ENCODE assay signal across 1 cellular context in the genomic region with DNA sequence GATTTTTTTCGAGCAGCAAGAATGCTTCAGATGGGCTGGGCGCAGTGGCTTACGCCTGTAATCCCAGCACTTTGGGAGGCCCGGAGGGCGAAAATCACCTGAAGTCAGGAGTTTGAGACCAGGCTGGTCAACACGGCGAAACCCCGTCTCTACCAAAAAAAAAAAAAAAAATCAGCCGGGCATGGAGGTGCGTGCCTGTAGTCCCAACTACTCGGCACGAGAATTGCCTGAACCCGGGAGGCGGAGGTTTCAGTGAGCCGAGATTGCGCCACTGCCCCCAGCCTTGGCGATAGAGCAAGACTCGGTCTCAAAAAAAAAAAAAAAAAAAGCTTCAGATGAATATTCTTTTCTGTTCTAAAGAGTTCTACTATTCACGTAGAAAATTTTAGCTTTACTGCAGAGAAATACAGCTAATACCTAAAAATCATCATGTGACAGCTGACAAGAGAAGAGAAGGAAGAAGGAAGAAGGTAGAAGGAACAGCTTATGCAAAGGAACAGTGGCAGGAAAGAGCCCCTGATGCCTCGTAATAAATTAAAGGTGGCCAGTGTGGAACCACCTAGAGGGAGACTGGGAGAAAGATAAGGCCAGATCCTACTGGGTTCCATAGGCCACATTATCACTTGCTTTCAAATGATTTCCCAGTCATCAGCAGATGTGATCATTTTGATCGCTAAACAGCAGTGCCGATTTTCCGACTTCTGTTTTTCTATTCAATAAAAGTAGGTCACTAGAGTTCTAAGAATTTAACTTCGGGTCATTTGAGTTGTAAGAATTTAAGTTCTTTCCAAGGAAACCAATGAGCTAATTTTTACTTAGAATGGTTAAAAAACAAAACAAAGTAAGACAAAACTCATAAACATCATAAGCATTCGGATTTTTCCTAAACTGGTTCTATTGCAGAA.
A peak's percentile ranks its signal among the peaks of the same experiment; 100 is the strongest.
TF ChIP-seq lines count a peak whose summit lies in the region.

No MANE protein-coding gene starts in this region.

TF ChIP-seq in K562, 482 proteins besides CTCF, POLR2A, EP300 and RAD21 (continued from another document and continues in another):
- TF ChIP-seq FUS (optimal IDR thresholded peaks at IDR 0.05; ENCODE audit: low read depth, low read length) (no peak), CCAR2 (IDR thresholded peaks at IDR 0.05; ENCODE audit: low read depth, low read length) (no peak), CBFA2T3 (IDR thresholded peaks at IDR 0.05) (peak; percentile 27; the same call in 1 of the 2 replicates), GTF2B (IDR thresholded peaks at IDR 0.05; ENCODE audit: extremely low read depth, insufficient read length) (no peak), MCM2 (IDR thresholded peaks at IDR 0.05; ENCODE audit: low read depth) (no peak), SMAD4 (CRISPR knock-in tag; conservative IDR thresholded peaks at IDR 0.05) (no peak), BCL6 (CRISPR knock-in tag; IDR thresholded peaks at IDR 0.05) (no peak), PKNOX1 (IDR thresholded peaks at IDR 0.05) (peak; percentile 42; the same call in 1 of the 2 replicates), ZNF436 (CRISPR knock-in tag; IDR thresholded peaks at IDR 0.05) (no peak), MAFK (IDR thresholded peaks at IDR 0.05; ENCODE audit: low read length) (no peak), VEZF1 (CRISPR knock-in tag; IDR thresholded peaks at IDR 0.05) (no peak), CGGBP1 (CRISPR knock-in tag; IDR thresholded peaks at IDR 0.05) (0 out of 2 replicates have a peak, but pooled peaks have one; percentile 29), PHF20 (IDR thresholded peaks at IDR 0.05; ENCODE audit: partially characterized antibody) (no peak), ATF6 (CRISPR knock-in tag; IDR thresholded peaks at IDR 0.05) (no peak), MED1 (CRISPR knock-in tag; IDR thresholded peaks at IDR 0.05; ENCODE audit: borderline replicate concordance) (no peak), SMAD3 (CRISPR knock-in tag; conservative IDR thresholded peaks at IDR 0.05) (no peak), KHSRP (IDR thresholded peaks at IDR 0.05) (no peak), JUND (IDR thresholded peaks at IDR 0.05; ENCODE audit: borderline replicate concordance, low read depth, low read length) (no peak), JUND (tag; IDR thresholded peaks at IDR 0.05; ENCODE audit: borderline replicate concordance, low read depth, low read length) (no peak), GABPB2 (CRISPR knock-in tag; conservative IDR thresholded peaks at IDR 0.05) (no peak), RBM25 (IDR thresholded peaks at IDR 0.05; ENCODE audit: low read depth, low read length, severe bottlenecking) (peak; percentile 86), CEBPB (tag; IDR thresholded peaks at IDR 0.05) (peak; percentile 86), U2AF2 (optimal IDR thresholded peaks at IDR 0.05; ENCODE audit: low read depth, low read length) (no peak), HIVEP1 (CRISPR knock-in tag; IDR thresholded peaks at IDR 0.05) (no peak), ZNF668 (CRISPR knock-in tag; IDR thresholded peaks at IDR 0.05) (no peak), BCOR (IDR thresholded peaks at IDR 0.05) (peak; percentile 69; the same call in 1 of the 2 replicates), GATAD2B (IDR thresholded peaks at IDR 0.05; ENCODE audit: borderline replicate concordance) (no peak), ZNF764 (CRISPR knock-in tag; IDR thresholded peaks at IDR 0.05; ENCODE audit: low read depth) (no peak), TBP (optimal IDR thresholded peaks at IDR 0.05; ENCODE audit: low read depth, low read length) (no peak), BHLHE40 (IDR thresholded peaks at IDR 0.05; ENCODE audit: low read length) (0 out of 2 replicates have a peak, but pooled peaks have one; percentile 3), YY1 (IDR thresholded peaks at IDR 0.05; ENCODE audit: borderline replicate concordance in 1 of 3, control insufficient read depth in 1 of 3, extremely low read depth in 1 of 3, insufficient read depth in 3 of 3, insufficient read length in 1 of 3, insufficient replicate concordance in 2 of 3, low read depth in 1 of 3, low read length in 2 of 3) (no peak), JUNB (CRISPR knock-in tag; conservative IDR thresholded peaks at IDR 0.05) (no peak), ZNF785 (CRISPR knock-in tag; IDR thresholded peaks at IDR 0.05) (no peak), TEAD2 (tag; IDR thresholded peaks at IDR 0.05) (no peak), MCM7 (IDR thresholded peaks at IDR 0.05) (no peak)
- TF ChIP-seq, protein P1, sequence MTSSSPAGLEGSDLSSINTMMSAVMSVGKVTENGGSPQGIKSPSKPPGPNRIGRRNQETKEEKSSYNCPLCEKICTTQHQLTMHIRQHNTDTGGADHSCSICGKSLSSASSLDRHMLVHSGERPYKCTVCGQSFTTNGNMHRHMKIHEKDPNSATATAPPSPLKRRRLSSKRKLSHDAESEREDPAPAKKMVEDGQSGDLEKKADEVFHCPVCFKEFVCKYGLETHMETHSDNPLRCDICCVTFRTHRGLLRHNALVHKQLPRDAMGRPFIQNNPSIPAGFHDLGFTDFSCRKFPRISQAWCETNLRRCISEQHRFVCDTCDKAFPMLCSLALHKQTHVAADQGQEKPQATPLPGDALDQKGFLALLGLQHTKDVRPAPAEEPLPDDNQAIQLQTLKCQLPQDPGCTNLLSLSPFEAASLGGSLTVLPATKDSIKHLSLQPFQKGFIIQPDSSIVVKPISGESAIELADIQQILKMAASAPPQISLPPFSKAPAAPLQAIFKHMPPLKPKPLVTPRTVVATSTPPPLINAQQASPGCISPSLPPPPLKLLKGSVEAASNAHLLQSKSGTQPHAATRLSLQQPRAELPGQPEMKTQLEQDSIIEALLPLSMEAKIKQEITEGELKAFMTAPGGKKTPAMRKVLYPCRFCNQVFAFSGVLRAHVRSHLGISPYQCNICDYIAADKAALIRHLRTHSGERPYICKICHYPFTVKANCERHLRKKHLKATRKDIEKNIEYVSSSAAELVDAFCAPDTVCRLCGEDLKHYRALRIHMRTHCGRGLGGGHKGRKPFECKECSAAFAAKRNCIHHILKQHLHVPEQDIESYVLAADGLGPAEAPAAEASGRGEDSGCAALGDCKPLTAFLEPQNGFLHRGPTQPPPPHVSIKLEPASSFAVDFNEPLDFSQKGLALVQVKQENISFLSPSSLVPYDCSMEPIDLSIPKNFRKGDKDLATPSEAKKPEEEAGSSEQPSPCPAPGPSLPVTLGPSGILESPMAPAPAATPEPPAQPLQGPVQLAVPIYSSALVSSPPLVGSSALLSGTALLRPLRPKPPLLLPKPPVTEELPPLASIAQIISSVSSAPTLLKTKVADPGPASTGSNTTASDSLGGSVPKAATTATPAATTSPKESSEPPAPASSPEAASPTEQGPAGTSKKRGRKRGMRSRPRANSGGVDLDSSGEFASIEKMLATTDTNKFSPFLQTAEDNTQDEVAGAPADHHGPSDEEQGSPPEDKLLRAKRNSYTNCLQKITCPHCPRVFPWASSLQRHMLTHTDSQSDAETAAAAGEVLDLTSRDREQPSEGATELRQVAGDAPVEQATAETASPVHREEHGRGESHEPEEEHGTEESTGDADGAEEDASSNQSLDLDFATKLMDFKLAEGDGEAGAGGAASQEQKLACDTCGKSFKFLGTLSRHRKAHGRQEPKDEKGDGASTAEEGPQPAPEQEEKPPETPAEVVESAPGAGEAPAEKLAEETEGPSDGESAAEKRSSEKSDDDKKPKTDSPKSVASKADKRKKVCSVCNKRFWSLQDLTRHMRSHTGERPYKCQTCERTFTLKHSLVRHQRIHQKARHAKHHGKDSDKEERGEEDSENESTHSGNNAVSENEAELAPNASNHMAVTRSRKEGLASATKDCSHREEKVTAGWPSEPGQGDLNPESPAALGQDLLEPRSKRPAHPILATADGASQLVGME (CRISPR knock-in tag; IDR thresholded peaks at IDR 0.05) = no peak
- TF ChIP-seq, protein P2, sequence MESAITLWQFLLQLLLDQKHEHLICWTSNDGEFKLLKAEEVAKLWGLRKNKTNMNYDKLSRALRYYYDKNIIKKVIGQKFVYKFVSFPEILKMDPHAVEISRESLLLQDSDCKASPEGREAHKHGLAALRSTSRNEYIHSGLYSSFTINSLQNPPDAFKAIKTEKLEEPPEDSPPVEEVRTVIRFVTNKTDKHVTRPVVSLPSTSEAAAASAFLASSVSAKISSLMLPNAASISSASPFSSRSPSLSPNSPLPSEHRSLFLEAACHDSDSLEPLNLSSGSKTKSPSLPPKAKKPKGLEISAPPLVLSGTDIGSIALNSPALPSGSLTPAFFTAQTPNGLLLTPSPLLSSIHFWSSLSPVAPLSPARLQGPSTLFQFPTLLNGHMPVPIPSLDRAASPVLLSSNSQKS (CRISPR knock-in tag; IDR thresholded peaks at IDR 0.05) = no peak
- TF ChIP-seq, protein P3, sequence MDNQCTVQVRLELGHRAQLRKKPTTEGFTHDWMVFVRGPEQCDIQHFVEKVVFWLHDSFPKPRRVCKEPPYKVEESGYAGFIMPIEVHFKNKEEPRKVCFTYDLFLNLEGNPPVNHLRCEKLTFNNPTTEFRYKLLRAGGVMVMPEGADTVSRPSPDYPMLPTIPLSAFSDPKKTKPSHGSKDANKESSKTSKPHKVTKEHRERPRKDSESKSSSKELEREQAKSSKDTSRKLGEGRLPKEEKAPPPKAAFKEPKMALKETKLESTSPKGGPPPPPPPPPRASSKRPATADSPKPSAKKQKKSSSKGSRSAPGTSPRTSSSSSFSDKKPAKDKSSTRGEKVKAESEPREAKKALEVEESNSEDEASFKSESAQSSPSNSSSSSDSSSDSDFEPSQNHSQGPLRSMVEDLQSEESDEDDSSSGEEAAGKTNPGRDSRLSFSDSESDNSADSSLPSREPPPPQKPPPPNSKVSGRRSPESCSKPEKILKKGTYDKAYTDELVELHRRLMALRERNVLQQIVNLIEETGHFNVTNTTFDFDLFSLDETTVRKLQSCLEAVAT (IDR thresholded peaks at IDR 0.05) = no peak
- TF ChIP-seq, protein P4, sequence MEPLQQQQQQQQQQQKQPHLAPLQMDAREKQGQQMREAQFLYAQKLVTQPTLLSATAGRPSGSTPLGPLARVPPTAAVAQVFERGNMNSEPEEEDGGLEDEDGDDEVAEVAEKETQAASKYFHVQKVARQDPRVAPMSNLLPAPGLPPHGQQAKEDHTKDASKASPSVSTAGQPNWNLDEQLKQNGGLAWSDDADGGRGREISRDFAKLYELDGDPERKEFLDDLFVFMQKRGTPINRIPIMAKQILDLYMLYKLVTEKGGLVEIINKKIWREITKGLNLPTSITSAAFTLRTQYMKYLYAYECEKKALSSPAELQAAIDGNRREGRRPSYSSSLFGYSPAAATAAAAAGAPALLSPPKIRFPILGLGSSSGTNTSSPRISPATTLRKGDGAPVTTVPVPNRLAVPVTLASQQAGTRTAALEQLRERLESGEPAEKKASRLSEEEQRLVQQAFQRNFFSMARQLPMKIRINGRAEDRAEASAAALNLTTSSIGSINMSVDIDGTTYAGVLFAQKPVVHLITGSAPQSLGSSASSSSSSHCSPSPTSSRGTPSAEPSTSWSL (CRISPR knock-in tag; IDR thresholded peaks at IDR 0.05; ENCODE audit: borderline replicate concordance) = no peak
